24 cellular contexts compared by ENCODE assay signal in genomic region chr7:34162017-34162565, GRCh38.
"Had no signal": no experiment of that assay in that cellular context is flagged by ENCODE, and none has a peak within 500 bp of the region (broad histone marks: within the 10 kb centered on the region; RNA-seq: fewer than 3 reads in every experiment).

No MANE protein-coding gene starts in this region.

- H3K4me3 Mint-ChIP-seq: activated naive CD4-positive, alpha-beta T cell treated with anti-CD3 and anti-CD28 coated beads for 36 hours; activated naive CD8-positive, alpha-beta T cell treated with anti-CD3 and anti-CD28 coated beads for 36 hours; activated T-helper 1 cell treated with anti-CD3 and anti-CD28 coated beads, Interleukin-12 subunit alpha, Interleukin-12 subunit beta, Interleukin-2, Interleukin-4 antibody, amounts not matched to agents 30 ng/mL and 10 ng/mL and 1 ng/mL, durations not matched to agents 14 hours and 24 hours and 36 hours; nephron progenitor cell had no signal

- H3K9me3 Mint-ChIP-seq: activated naive CD8-positive, alpha-beta T cell treated with anti-CD3 and anti-CD28 coated beads for 36 hours had no signal

- H3K4me1 Mint-ChIP-seq: activated naive CD8-positive, alpha-beta T cell treated with anti-CD3 and anti-CD28 coated beads for 36 hours had no signal

- H3K27me3 ChIP-seq: ascending aorta, breast epithelium, spleen, transverse colon had no signal

- H3K4me3 ChIP-seq: ascending aorta, breast epithelium, spleen, transverse colon had no signal

- H3K27me3 Mint-ChIP-seq: activated naive CD8-positive, alpha-beta T cell treated with anti-CD3 and anti-CD28 coated beads for 36 hours had no signal

- H3K9me3 ChIP-seq: ascending aorta, breast epithelium, spleen, transverse colon had no signal

- H3K27ac ChIP-seq: ascending aorta, breast epithelium, spleen, transverse colon, VCaP had no signal

- H3K36me3 Mint-ChIP-seq: activated naive CD8-positive, alpha-beta T cell treated with anti-CD3 and anti-CD28 coated beads for 36 hours had no signal

- DNase-seq: activated CD4-positive, alpha-beta T cell treated with anti-CD3 and anti-CD28 coated beads for 4 hours; activated CD4-positive, alpha-beta T cell treated with anti-CD3 and anti-CD28 coated beads, Interleukin-2, amount 50 U/mL, for 48 hours; activated CD8-positive, alpha-beta memory T cell treated with anti-CD3 and anti-CD28 coated beads for 24 hours; activated CD8-positive, alpha-beta memory T cell treated with anti-CD3 and anti-CD28 coated beads, Interleukin-2, amount 50 U/mL, for 4 hours; activated effector memory CD4-positive, alpha-beta T cell treated with anti-CD3 and anti-CD28 coated beads, Interleukin-2, amount 50 U/mL, for 16 hours; activated naive CD4-positive, alpha-beta T cell treated with anti-CD3 and anti-CD28 coated beads for 36 hours; activated naive CD8-positive, alpha-beta T cell treated with anti-CD3 and anti-CD28 coated beads for 36 hours; activated T-cell treated with anti-CD3 and anti-CD28 coated beads, Interleukin-2, amount 50 U/mL, for 1 hour; central memory CD4-positive, alpha-beta T cell; foreskin fibroblast; head of caudate nucleus; hippocampal formation; left cardiac atrium; mammary epithelial cell; nephron progenitor cell; nucleus accumbens; right cardiac atrium; spleen; stimulated activated naive CD4-positive, alpha-beta T cell; transverse colon had no signal

- ATAC-seq: left cardiac atrium, right cardiac atrium had no signal

- H3K27ac Mint-ChIP-seq: activated naive CD4-positive, alpha-beta T cell treated with anti-CD3 and anti-CD28 coated beads for 36 hours; activated naive CD8-positive, alpha-beta T cell treated with anti-CD3 and anti-CD28 coated beads for 36 hours; activated T-helper 1 cell treated with anti-CD3 and anti-CD28 coated beads, Interleukin-12 subunit alpha, Interleukin-12 subunit beta, Interleukin-2, Interleukin-4 antibody, amounts not matched to agents 30 ng/mL and 10 ng/mL and 1 ng/mL, durations not matched to agents 14 hours and 24 hours and 36 hours; nephron progenitor cell had no signal

- H3K4me1 ChIP-seq: breast epithelium, spleen, transverse colon had no signal

- H3K36me3 ChIP-seq: ascending aorta, breast epithelium, spleen, transverse colon had no signal
